ENCODE assay signal across 24 cellular contexts in the genomic region with DNA sequence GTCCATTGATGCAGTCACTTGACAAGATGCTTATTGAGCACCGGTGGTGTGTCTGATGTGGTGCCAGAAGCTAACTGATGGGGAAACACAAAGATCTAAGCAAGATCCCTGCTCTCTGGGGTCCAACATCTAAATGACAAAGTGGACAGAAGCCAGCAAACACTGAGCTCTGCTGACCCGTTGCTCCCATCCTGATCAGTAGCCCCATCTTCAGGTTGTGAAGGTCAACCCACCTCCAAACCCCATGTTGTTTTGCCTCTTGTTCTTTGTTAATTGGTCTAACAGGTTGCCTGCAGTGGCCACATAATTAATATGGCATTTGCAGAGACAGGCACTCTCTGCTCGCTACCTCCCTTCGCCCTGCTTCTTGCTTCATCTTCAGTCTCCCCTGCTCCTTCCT. TPM values are rescaled to one million over a fixed set of nuclear protein-coding genes. Genes with fewer than 3 reads are reported as not detected.
DNase-seq lines count a peak whose midpoint lies in the region; FAIRE-seq and TF ChIP-seq lines count a peak whose summit lies in the region.
"Had no signal": no experiment of that assay in that cellular context is flagged by ENCODE, and none has a peak within 500 bp of the region (broad histone marks: within the 10 kb centered on the region; RNA-seq: fewer than 3 reads in every experiment).

No MANE protein-coding gene starts in this region.

- POLR2A ChIA-PET in H1 (lab: Charles Lee; ENCODE audit: partially characterized antibody), result interaction anchor here (1.1 to 1.3 kb wide), 2 partner anchors 17 to 49 kb away, joined by 3 read pairs; no protein-coding TSS in a partner anchor

- no peaks in the 10 kb centered on the region; a peak in 1 of 7 replicates for H3K27me3 ChIP-seq in H1 (replicated peaks in 1 of 4; ENCODE audit: control insufficient read depth in 3 of 4, extremely low read depth in 1 of 4, insufficient read depth in 3 of 4, low read length in 3 of 4)
- H3K27me3 ChIP-seq in neural progenitor cell, result no peaks in the 10 kb centered on the region
- H3K27me3 ChIP-seq in esophagus muscularis mucosa, result peaks cover 0 to 63% (median 0%) of the 10 kb centered on the region in 4 donors
- H3K27me3 ChIP-seq: BE2C; BLaER1 treated with 17β-estradiol and CSF1 and Interleukin-3, amounts not matched to agents 10 nM and 100 nM had no signal

- intact Hi-C loops in esophagus muscularis mucosa (cut with DNase I), result no loop called here

- DNase-seq in NCI-H146 (lab: John Stamatoyannopoulos, UW) (peak; percentile 22), NCI-H146 treated with DMSO at 0.1 percent for 48 hours (lab: John Stamatoyannopoulos, UW; ENCODE audit: unreplicated experiment) (no peak), NCI-H69 (lab: John Stamatoyannopoulos, UW) (peak; percentile 30), H1 (ENCODE audit: low read depth in 1 of 2, low spot score in 2 of 2) (no peak), neural progenitor cell (ENCODE audit: low spot score) (no peak), NAMALWA (ENCODE audit: low spot score) (no peak), esophagus muscularis mucosa (ENCODE audit: extremely low spot score) (no peak)
- DNase-seq in activated naive CD4-positive, alpha-beta T cell treated with anti-CD3 and anti-CD28 coated beads, Interleukin-2, amount 10 ng/mL, durations not matched to agents 7 days and 5 days, result no peak
- DNase-seq: ACHN; AML-193; BE2C; Calu3; CD4-positive, alpha-beta T cell; CD8-positive, alpha-beta memory T cell; COR-L47; DMS53; DMS79 treated with DMSO at 0.1 percent for 48 hours; HCEC 1CT had no signal

- H3K9ac ChIP-seq in H1 (replicated peaks in 1 of 4; ENCODE audit: extremely low read depth in 1 of 4, low read depth in 3 of 4, low read length in 3 of 4) (no peak overlapping the region), neural progenitor cell (no peak overlapping the region)
- H3K9ac ChIP-seq: BLaER1 treated with 17β-estradiol and CSF1 and Interleukin-3, amounts not matched to agents 10 nM and 100 nM had no signal

- CTCF ChIA-PET in H1 (lab: Charles Lee; ENCODE audit: partially characterized antibody), result interaction anchor here (1.0 to 3.1 kb wide), 13 partner anchors 18 to 265 kb away, joined by 3 to 12 read pairs (median 4); partner anchors contain the start of gene GLCE
- CTCF ChIA-PET in activated naive CD4-positive, alpha-beta T cell treated with anti-CD3 and anti-CD28 coated beads, Interleukin-2, amount 10 ng/mL, durations not matched to agents 7 days and 5 days (lab: Charles Lee), result interaction anchor here (1.1 to 1.7 kb wide), 3 partner anchors 10 to 96 kb away, joined by 3 to 5 read pairs (median 4); no protein-coding TSS in a partner anchor

- TF ChIP-seq POLR2A in H1 (IDR thresholded peaks at IDR 0.05; ENCODE audit: control extremely low read depth in 1 of 2, low read depth in 2 of 2, low read length in 2 of 2) (no peak), esophagus muscularis mucosa (IDR thresholded peaks at IDR 0.05; ENCODE audit: low read depth) (no peak)

- no peaks in the 10 kb centered on the region for H3K79me1 ChIP-seq in H1 (ENCODE audit: low read depth, low read length)

- H4K8ac ChIP-seq in H1 (ENCODE audit: extremely low read depth, insufficient read depth, low read length), result no peak overlapping the region

- H3K4me1 ChIP-seq in H1 (replicated peaks in 1 of 4; ENCODE audit: control insufficient read depth in 3 of 4, insufficient read depth in 4 of 4, low read length in 3 of 4), result peaks cover 0 to 7% (median 3%) of the 10 kb centered on the region in 4 experiments; a peak in 3 of 7 replicates
- peaks cover 4% of the 10 kb centered on the region for H3K4me1 ChIP-seq in neural progenitor cell
- no peaks in the 10 kb centered on the region for H3K4me1 ChIP-seq in esophagus muscularis mucosa
- H3K4me1 ChIP-seq: BLaER1 treated with 17β-estradiol and CSF1 and Interleukin-3, amounts not matched to agents 10 nM and 100 nM had no signal

- H2AFZ ChIP-seq in H1 (ENCODE audit: low read length), result no peak overlapping the region
- H2AFZ ChIP-seq in neural progenitor cell (replicated peaks), result no peak overlapping the region

- no peak overlapping the region for H3K18ac ChIP-seq in H1 (ENCODE audit: extremely low read depth, low read length)

- no peak overlapping the region for H2BK120ac ChIP-seq in H1 (replicated peaks; ENCODE audit: low read depth, low read length)

- peak overlapping the region; percentile 84 for H3K27ac Mint-ChIP-seq in neural progenitor cell
- H3K27ac Mint-ChIP-seq in activated naive CD4-positive, alpha-beta T cell treated with anti-CD3 and anti-CD28 coated beads, Interleukin-2, amount 10 ng/mL, durations not matched to agents 7 days and 5 days, result no peak overlapping the region
- H3K27ac Mint-ChIP-seq: CD4-positive, alpha-beta T cell had no signal

- peaks cover 19% of the 10 kb centered on the region for H3K4me1 Mint-ChIP-seq in neural progenitor cell
- H3K4me1 Mint-ChIP-seq in activated naive CD4-positive, alpha-beta T cell treated with anti-CD3 and anti-CD28 coated beads, Interleukin-2, amount 10 ng/mL, durations not matched to agents 7 days and 5 days, result no peaks in the 10 kb centered on the region
- H3K4me1 Mint-ChIP-seq: CD8-positive, alpha-beta memory T cell had no signal

- H3K14ac ChIP-seq in H1 (ENCODE audit: insufficient read length), result no peak overlapping the region

- H4K5ac ChIP-seq in H1 (ENCODE audit: insufficient read length, low read depth, low read length), result no peak overlapping the region

- no peak overlapping the region for H4K91ac ChIP-seq in H1 (replicated peaks; ENCODE audit: insufficient read length, low read length)

- no peaks in the 10 kb centered on the region; the same call in 1 of the 2 replicates for H3K23me2 ChIP-seq in H1 (ENCODE audit: low read depth, low read length)

- H2BK12ac ChIP-seq in H1 (ENCODE audit: low read depth, low read length), result no peak overlapping the region

- WGBS in H1 (ENCODE audit: extremely low coverage in 1 of 2, insufficient coverage in 1 of 2, insufficient read length in 1 of 2, insufficient replicate concordance in 2 of 2, low coverage in 1 of 2, low lambda C conversion rate in 2 of 2, missing lambda C conversion rate in 1 of 2), 2 experiments, result 76% methylated on average over 4 of the region's 4 CpGs; no CpG with 5 or more reads in 1 of the 2 experiments
- WGBS in esophagus muscularis mucosa, result 76% methylated on average over 4 of the region's 4 CpGs

- no peaks in the 10 kb centered on the region for H3K9me3 Mint-ChIP-seq in neural progenitor cell
- H3K9me3 Mint-ChIP-seq in activated naive CD4-positive, alpha-beta T cell treated with anti-CD3 and anti-CD28 coated beads, Interleukin-2, amount 10 ng/mL, durations not matched to agents 7 days and 5 days, result no peaks in the 10 kb centered on the region
- H3K9me3 Mint-ChIP-seq: CD4-positive, alpha-beta T cell had no signal

- H3K79me2 ChIP-seq in H1 (ENCODE audit: control insufficient read depth in 1 of 2, insufficient read depth in 2 of 2, low read length in 2 of 2), result no peaks in the 10 kb centered on the region
- H3K79me2 ChIP-seq in neural progenitor cell (ENCODE audit: low read depth), result no peaks in the 10 kb centered on the region

- H2BK20ac ChIP-seq in H1 (ENCODE audit: low read length), result no peak overlapping the region

- no peaks in the 10 kb centered on the region for H3K36me3 ChIP-seq in H1 (ENCODE audit: control insufficient read depth in 2 of 4, insufficient read depth in 4 of 4, low read length in 3 of 4)
- H3K36me3 ChIP-seq in neural progenitor cell, result no peaks in the 10 kb centered on the region
- H3K36me3 ChIP-seq in esophagus muscularis mucosa, result no peaks in the 10 kb centered on the region
- H3K36me3 ChIP-seq: BE2C; BLaER1 treated with 17β-estradiol and CSF1 and Interleukin-3, amounts not matched to agents 10 nM and 100 nM had no signal

- peaks cover 7% of the 10 kb centered on the region for H3K27me3 Mint-ChIP-seq in neural progenitor cell (ENCODE audit: insufficient read depth, low read depth)
- peaks cover 35% of the 10 kb centered on the region for H3K27me3 Mint-ChIP-seq in activated naive CD4-positive, alpha-beta T cell treated with anti-CD3 and anti-CD28 coated beads, Interleukin-2, amount 10 ng/mL, durations not matched to agents 7 days and 5 days

- H2BK15ac ChIP-seq in H1 (ENCODE audit: low read length), result no peak overlapping the region

- no peak overlapping the region for H2BK5ac ChIP-seq in H1 (ENCODE audit: low read depth, low read length)

- no peak overlapping the region for H3K56ac ChIP-seq in H1 (replicated peaks; ENCODE audit: insufficient read length, low read depth, low read length)

- H3K23ac ChIP-seq in H1 (ENCODE audit: insufficient read length), result no peak overlapping the region

- H3K9me3 ChIP-seq in H1 (ENCODE audit: insufficient read depth in 2 of 2, low read depth in 1 of 2, low read length in 1 of 2), result no peaks in the 10 kb centered on the region
- H3K9me3 ChIP-seq in neural progenitor cell (ENCODE audit: low read depth), result no peaks in the 10 kb centered on the region
- peaks cover 0 to 5% (median 0%) of the 10 kb centered on the region in 4 donors for H3K9me3 ChIP-seq in esophagus muscularis mucosa
- H3K9me3 ChIP-seq: BE2C; BLaER1 treated with 17β-estradiol and CSF1 and Interleukin-3, amounts not matched to agents 10 nM and 100 nM had no signal

- no peaks in the 10 kb centered on the region for H3K36me3 Mint-ChIP-seq in neural progenitor cell
- no peaks in the 10 kb centered on the region for H3K36me3 Mint-ChIP-seq in activated naive CD4-positive, alpha-beta T cell treated with anti-CD3 and anti-CD28 coated beads, Interleukin-2, amount 10 ng/mL, durations not matched to agents 7 days and 5 days
- H3K36me3 Mint-ChIP-seq: CD14-positive monocyte had no signal

- no peak for FAIRE-seq in H1 (lab: Jason Lieb, UNC)
- FAIRE-seq: A549, G401.6, GM12892 had no signal

- H3F3A ChIP-seq in neural progenitor cell (ENCODE audit: low read depth), result no peaks in the 10 kb centered on the region

- TF ChIP-seq EP300 in H1 (IDR thresholded peaks at IDR 0.05; ENCODE audit: borderline replicate concordance in 1 of 2, low read depth in 2 of 2, low read length in 2 of 2), result no peak
- TF ChIP-seq EP300 in esophagus muscularis mucosa (IDR thresholded peaks at IDR 0.05), result no peak

- TF ChIP-seq RAD21 in H1 (IDR thresholded peaks at IDR 0.05 in 1 of 2, conservative IDR thresholded peaks at IDR 0.05 in 1 of 2; ENCODE audit: low read depth in 2 of 2, low read length in 2 of 2), result peak; percentile 41 to 61

- H3K27ac ChIP-seq in H1 (ENCODE audit: low read depth, low read length), result no peak overlapping the region
- no peak overlapping the region for H3K27ac ChIP-seq in neural progenitor cell
- H3K27ac ChIP-seq in esophagus muscularis mucosa (replicated peaks in 1 of 4), result no peak overlapping the region
- H3K27ac ChIP-seq: 22Rv1; A549; BLaER1 treated with 17β-estradiol and CSF1 and Interleukin-3, amounts not matched to agents 10 nM and 100 nM had no signal

- no peak overlapping the region for H3K4me3 Mint-ChIP-seq in neural progenitor cell
- no peak overlapping the region for H3K4me3 Mint-ChIP-seq in activated naive CD4-positive, alpha-beta T cell treated with anti-CD3 and anti-CD28 coated beads, Interleukin-2, amount 10 ng/mL, durations not matched to agents 7 days and 5 days
- H3K4me3 Mint-ChIP-seq: CD4-positive, alpha-beta T cell; CD8-positive, alpha-beta memory T cell had no signal

- H3K4me2 ChIP-seq in H1 (ENCODE audit: insufficient read depth in 1 of 2, low read depth in 2 of 2, low read length in 2 of 2), result no peak overlapping the region
- no peak overlapping the region for H3K4me2 ChIP-seq in neural progenitor cell
- H3K4me2 ChIP-seq: A549; BLaER1 treated with 17β-estradiol and CSF1 and Interleukin-3, amounts not matched to agents 10 nM and 100 nM had no signal

- no peak overlapping the region for H2AK5ac ChIP-seq in H1 (ENCODE audit: low read depth, low read length)

- H3K4me3 ChIP-seq in H1 (ENCODE audit: extremely low read depth in 1 of 4, insufficient read depth in 2 of 4, low read depth in 3 of 4, low read length in 4 of 4) (no peak overlapping the region), neural progenitor cell (no peak overlapping the region), esophagus muscularis mucosa (no peak overlapping the region)
- H3K4me3 ChIP-seq: A549; BLaER1 treated with 17β-estradiol and CSF1 and Interleukin-3, amounts not matched to agents 10 nM and 100 nM had no signal

- no peaks in the 10 kb centered on the region for H4K20me1 ChIP-seq in H1 (replicated peaks in 1 of 2; ENCODE audit: control insufficient read depth in 1 of 2, insufficient read depth in 2 of 2, low read length in 2 of 2)
- H4K20me1 ChIP-seq in neural progenitor cell (ENCODE audit: low read depth), result no peaks in the 10 kb centered on the region
- H4K20me1 ChIP-seq: BLaER1 treated with 17β-estradiol and CSF1 and Interleukin-3, amounts not matched to agents 10 nM and 100 nM had no signal

- TF ChIP-seq CTCF in H1 (IDR thresholded peaks at IDR 0.05; ENCODE audit: control extremely low read depth in 1 of 3, insufficient read depth in 1 of 3, low read depth in 1 of 3, low read length in 3 of 3) (peak; percentile 12 to 44 (median 36)), neural progenitor cell (IDR thresholded peaks at IDR 0.05) (no peak), esophagus muscularis mucosa (IDR thresholded peaks at IDR 0.05) (no peak)

- H3K4ac ChIP-seq in H1 (replicated peaks; ENCODE audit: insufficient read length, low read depth, low read length), result no peak overlapping the region

RNA-seq across cellular contexts. Expression of gene GLCE, which starts 21.5 kb away (rescaled TPM):
- total RNA-seq in H1 (2021; fragmentation: NEBNext Ultra II Directional; extraction: Animal tissue kit (Norgen Biotek cat#: 25700)), result 16.2 and 17.1 TPM in 2 replicates
- 8.4 and 22.7 TPM in 2 replicates for polyA plus RNA-seq in H1 (2011; rRNA removed)
- 15.1 TPM for polyA plus RNA-seq in H1 (2011; cell fraction: cytosol; rRNA removed)
- polyA plus RNA-seq in H1 (2011; cell fraction: nucleus; rRNA removed), result 8.8 TPM
- 17.3 to 22.2 TPM (median 19.5 TPM) in 4 replicates for polyA plus RNA-seq in H1 (2012, experiment 1 of 2)
- 3.2 TPM for polyA plus RNA-seq in H1 (2012, experiment 2 of 2)
- polyA plus RNA-seq in H1 (2013, experiment 1 of 2), result 10.6 TPM
- polyA plus RNA-seq in H1 (2013, experiment 2 of 2), result 10.5 TPM
- 23.8 and 45.2 TPM in 2 replicates for polyA minus RNA-seq in H1 (2011; rRNA and poly(A)+ RNA removed)
- 13.1 TPM for polyA minus RNA-seq in H1 (2011; cell fraction: cytosol; rRNA and poly(A)+ RNA removed)
- polyA minus RNA-seq in H1 (2011; cell fraction: nucleus; rRNA and poly(A)+ RNA removed), result 22.8 TPM
- 11.3 and 22.7 TPM in 2 replicates for total RNA-seq in neural progenitor cell (ENCODE audit: low replicate concordance)
- 10 to 100 TPM in 1 of 4 donors, 1 to 10 TPM in 3; 9.6 to 13.2 (median 9.8) TPM for total RNA-seq in esophagus muscularis mucosa

Comparison
In these comparisons a context has a peak if more than half of its experiments do, and no peak if none do; other contexts are left out.
1. DNase-seq: peak in NCI-H146 (single experiment) and NCI-H69 (single experiment); none in NCI-H146 treated with DMSO at 0.1 percent for 48 hours (single experiment), H1 (0 of 2), neural progenitor cell (single experiment), activated naive CD4-positive, alpha-beta T cell treated with anti-CD3 and anti-CD28 coated beads, Interleukin-2, amount 10 ng/mL, durations not matched to agents 7 days and 5 days (single experiment), NAMALWA (single experiment) and esophagus muscularis mucosa (single experiment).
2. CTCF ChIP-seq: peak in H1 (3 of 3); none in neural progenitor cell (single experiment) and esophagus muscularis mucosa (0 of 3).